9 cellular contexts compared by ENCODE assay signal in genomic region chr13:25281937-25282332, GRCh38. TPM values are rescaled to one million over a fixed set of nuclear protein-coding genes. Genes with fewer than 3 reads are reported as not detected.
DNase-seq lines count a peak whose midpoint lies in the region; ATAC-seq, FAIRE-seq and TF ChIP-seq lines count a peak whose summit lies in the region.
"Had no signal": no experiment of that assay in that cellular context is flagged by ENCODE, and none has a peak within 500 bp of the region (broad histone marks: within the 10 kb centered on the region; RNA-seq: fewer than 3 reads in every experiment).

No MANE protein-coding gene starts in this region.

- intact Hi-C loops in pancreas (cut with DNase I) = no loop called here

- H3K27ac ChIP-seq in pancreas (no peak overlapping the region), brain microvascular endothelial cell (no peak overlapping the region)
- H3K27ac ChIP-seq: cardiac muscle cell had no signal

- peaks cover 8% of the 10 kb centered on the region for H3K9me3 Mint-ChIP-seq in glutamatergic neuron (ENCODE audit: unreplicated experiment)

- no peaks in the 10 kb centered on the region for H3K9me3 ChIP-seq in pancreas

- H3K4me1 ChIP-seq in pancreas = peaks cover 0 to 11% (median 5%) of the 10 kb centered on the region in 3 donors

- WGBS in pancreas, 2 donors = 90 to 97% methylated on average over 1 of the region's 1 CpG

- TF ChIP-seq CTCF in glutamatergic neuron (IDR thresholded peaks at IDR 0.05; ENCODE audit: partially characterized antibody, unreplicated experiment) = no peak
- no peak for TF ChIP-seq CTCF in pancreas (IDR thresholded peaks at IDR 0.05)
- no peak for TF ChIP-seq CTCF in brain microvascular endothelial cell (IDR thresholded peaks at IDR 0.05; ENCODE audit: low read depth, low read length, missing control alignments)

- H3K36me3 ChIP-seq in pancreas = no peaks in the 10 kb centered on the region
- H3K36me3 ChIP-seq in brain microvascular endothelial cell (replicated peaks) = no peaks in the 10 kb centered on the region
- H3K36me3 ChIP-seq: cardiac muscle cell had no signal

- H3K27me3 Mint-ChIP-seq in glutamatergic neuron (ENCODE audit: unreplicated experiment) = peaks cover 8% of the 10 kb centered on the region

- peak; percentile 25 for ATAC-seq in GM21526 (IDR thresholded peaks at IDR 0.05; ENCODE audit: low FRiP score, unreplicated experiment)
- ATAC-seq in HG03432 (IDR thresholded peaks at IDR 0.05; ENCODE audit: unreplicated experiment) = peak; percentile 36
- ATAC-seq in pancreas = no peak

- no peak overlapping the region for H3K27ac Mint-ChIP-seq in glutamatergic neuron (ENCODE audit: unreplicated experiment)

- peak overlapping the region; percentile 78 for H3K4me3 Mint-ChIP-seq in glutamatergic neuron (ENCODE audit: unreplicated experiment)

- H3K4me3 ChIP-seq in pancreas (no peak overlapping the region), brain microvascular endothelial cell (ENCODE audit: low read depth, low read length) (no peak overlapping the region)
- H3K4me3 ChIP-seq: cardiac muscle cell had no signal

- FAIRE-seq in GM18507 (lab: Jason Lieb, UNC) (peak; percentile 31), pancreas (lab: Jason Lieb, UNC) (no peak)

- H3K4me1 Mint-ChIP-seq in glutamatergic neuron (ENCODE audit: low read depth, unreplicated experiment) = peaks cover 38% of the 10 kb centered on the region

- H3K27me3 ChIP-seq in pancreas = no peaks in the 10 kb centered on the region
- no peaks in the 10 kb centered on the region for H3K27me3 ChIP-seq in brain microvascular endothelial cell (replicated peaks)
- H3K27me3 ChIP-seq: cardiac muscle cell had no signal

- in situ Hi-C loops in brain microvascular endothelial cell (cut with HindIII; ENCODE audit: low pct_ligation_motif_present, low sequenced_read_pairs) = no loop called here

- H3K36me3 Mint-ChIP-seq in glutamatergic neuron (ENCODE audit: unreplicated experiment) = no peaks in the 10 kb centered on the region

- DNase-seq in GM18507 (ENCODE audit: extremely low spot score, insufficient read length, low read depth) = no peak
- DNase-seq in glutamatergic neuron = no peak
- no peak for DNase-seq in H4 (ENCODE audit: low spot score)
- no peak for DNase-seq in HCEC 1CT
- DNase-seq in pancreas = no peak
- no peak for DNase-seq in brain microvascular endothelial cell

RNA-seq across cellular contexts. Expression of gene MTMR6, which starts 5.4 kb away (rescaled TPM):
- total RNA-seq in glutamatergic neuron (ENCODE audit: unreplicated experiment) (95.3 TPM), pancreas (10 to 100 TPM in 1 of 6 donors, 1 to 10 TPM in 5; 6.4 to 11.2 (median 8.9) TPM)
- total RNA-seq in H4 (2014; rRNA removed; shearing (Covaris generic)) = 13.8 and 15.0 TPM in 2 replicates
- polyA plus RNA-seq in pancreas = 1 to 10 TPM; 3.2 to 6.9 TPM

RNA-seq across cellular contexts. Expression of gene NUP58, which starts 19.5 kb away (rescaled TPM):
- total RNA-seq in glutamatergic neuron (ENCODE audit: unreplicated experiment) = 94.1 TPM
- 32.7 and 35.2 TPM in 2 replicates for total RNA-seq in H4 (2014; rRNA removed; shearing (Covaris generic))
- total RNA-seq in pancreas = 10 to 100 TPM in 5 of 6 donors, 1 to 10 TPM in 1; 7.8 to 22.3 (median 15.2) TPM
- 10 to 100 TPM in 1 of 2 donors, 1 to 10 TPM in 1; 6.1 to 11.4 TPM for polyA plus RNA-seq in pancreas

Comparison
In these comparisons a context has a peak if more than half of its experiments do, and no peak if none do; other contexts are left out.
1. ATAC-seq: peak in GM21526 (single experiment) and HG03432 (single experiment); none in pancreas (0 of 4).